1 cellular context compared by ENCODE assay signal in genomic region chr6:18004256-18004985, GRCh38.
TF ChIP-seq lines count a peak whose summit lies in the region.

No MANE protein-coding gene starts in this region.

TF ChIP-seq in K562, 482 proteins besides CTCF, POLR2A, EP300 and RAD21 (continued from another document):
- no peak for TF ChIP-seq ATF6 (CRISPR knock-in tag; IDR thresholded peaks at IDR 0.05)
- TF ChIP-seq U2AF2 (optimal IDR thresholded peaks at IDR 0.05; ENCODE audit: low read depth, low read length), result no peak
- TF ChIP-seq GABPA (tag; conservative IDR thresholded peaks at IDR 0.05; ENCODE audit: low read depth), result no peak
- no peak for TF ChIP-seq ZNF830 (CRISPR knock-in tag; IDR thresholded peaks at IDR 0.05)
- TF ChIP-seq TCFL5 (CRISPR knock-in tag; conservative IDR thresholded peaks at IDR 0.05), result no peak
- no peak for TF ChIP-seq GABPB1 (CRISPR knock-in tag; IDR thresholded peaks at IDR 0.05)
- no peak for TF ChIP-seq ESRRA (IDR thresholded peaks at IDR 0.05; ENCODE audit: borderline replicate concordance, low read depth)
- no peak for TF ChIP-seq SIN3B (IDR thresholded peaks at IDR 0.05; ENCODE audit: low read depth)
- no peak for TF ChIP-seq BCLAF1 (IDR thresholded peaks at IDR 0.05; ENCODE audit: borderline replicate concordance in 1 of 2, control insufficient read depth in 1 of 2, low read depth in 2 of 2, low read length in 1 of 2)
- no peak for TF ChIP-seq MYBL2 (IDR thresholded peaks at IDR 0.05; ENCODE audit: low read depth)
- no peak for TF ChIP-seq MYBL2 (CRISPR knock-in tag; IDR thresholded peaks at IDR 0.05; ENCODE audit: borderline replicate concordance)
- TF ChIP-seq, protein P1, sequence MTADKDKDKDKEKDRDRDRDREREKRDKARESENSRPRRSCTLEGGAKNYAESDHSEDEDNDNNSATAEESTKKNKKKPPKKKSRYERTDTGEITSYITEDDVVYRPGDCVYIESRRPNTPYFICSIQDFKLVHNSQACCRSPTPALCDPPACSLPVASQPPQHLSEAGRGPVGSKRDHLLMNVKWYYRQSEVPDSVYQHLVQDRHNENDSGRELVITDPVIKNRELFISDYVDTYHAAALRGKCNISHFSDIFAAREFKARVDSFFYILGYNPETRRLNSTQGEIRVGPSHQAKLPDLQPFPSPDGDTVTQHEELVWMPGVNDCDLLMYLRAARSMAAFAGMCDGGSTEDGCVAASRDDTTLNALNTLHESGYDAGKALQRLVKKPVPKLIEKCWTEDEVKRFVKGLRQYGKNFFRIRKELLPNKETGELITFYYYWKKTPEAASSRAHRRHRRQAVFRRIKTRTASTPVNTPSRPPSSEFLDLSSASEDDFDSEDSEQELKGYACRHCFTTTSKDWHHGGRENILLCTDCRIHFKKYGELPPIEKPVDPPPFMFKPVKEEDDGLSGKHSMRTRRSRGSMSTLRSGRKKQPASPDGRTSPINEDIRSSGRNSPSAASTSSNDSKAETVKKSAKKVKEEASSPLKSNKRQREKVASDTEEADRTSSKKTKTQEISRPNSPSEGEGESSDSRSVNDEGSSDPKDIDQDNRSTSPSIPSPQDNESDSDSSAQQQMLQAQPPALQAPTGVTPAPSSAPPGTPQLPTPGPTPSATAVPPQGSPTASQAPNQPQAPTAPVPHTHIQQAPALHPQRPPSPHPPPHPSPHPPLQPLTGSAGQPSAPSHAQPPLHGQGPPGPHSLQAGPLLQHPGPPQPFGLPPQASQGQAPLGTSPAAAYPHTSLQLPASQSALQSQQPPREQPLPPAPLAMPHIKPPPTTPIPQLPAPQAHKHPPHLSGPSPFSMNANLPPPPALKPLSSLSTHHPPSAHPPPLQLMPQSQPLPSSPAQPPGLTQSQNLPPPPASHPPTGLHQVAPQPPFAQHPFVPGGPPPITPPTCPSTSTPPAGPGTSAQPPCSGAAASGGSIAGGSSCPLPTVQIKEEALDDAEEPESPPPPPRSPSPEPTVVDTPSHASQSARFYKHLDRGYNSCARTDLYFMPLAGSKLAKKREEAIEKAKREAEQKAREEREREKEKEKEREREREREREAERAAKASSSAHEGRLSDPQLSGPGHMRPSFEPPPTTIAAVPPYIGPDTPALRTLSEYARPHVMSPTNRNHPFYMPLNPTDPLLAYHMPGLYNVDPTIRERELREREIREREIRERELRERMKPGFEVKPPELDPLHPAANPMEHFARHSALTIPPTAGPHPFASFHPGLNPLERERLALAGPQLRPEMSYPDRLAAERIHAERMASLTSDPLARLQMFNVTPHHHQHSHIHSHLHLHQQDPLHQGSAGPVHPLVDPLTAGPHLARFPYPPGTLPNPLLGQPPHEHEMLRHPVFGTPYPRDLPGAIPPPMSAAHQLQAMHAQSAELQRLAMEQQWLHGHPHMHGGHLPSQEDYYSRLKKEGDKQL (CRISPR knock-in tag; IDR thresholded peaks at IDR 0.05; ENCODE audit: borderline replicate concordance), result no peak
